ENCODE assay signal across 27 cellular contexts in genomic region chr19:36160821-36161596, GRCh38. TPM values are rescaled to one million over a fixed set of nuclear protein-coding genes. Genes with fewer than 3 reads are reported as not detected.
DNase-seq lines count a peak whose midpoint lies in the region; ATAC-seq, FAIRE-seq and TF ChIP-seq lines count a peak whose summit lies in the region.
"Had no signal": no experiment of that assay in that cellular context is flagged by ENCODE, and none has a peak within 500 bp of the region (broad histone marks: within the 10 kb centered on the region; RNA-seq: fewer than 3 reads in every experiment).

No MANE protein-coding gene starts in this region.

- H3K9me3 ChIP-seq in A549: no peaks in the 10 kb centered on the region
- H3K9me3 ChIP-seq in HUES6 (ENCODE audit: control insufficient read depth, insufficient read depth, low read depth, low read length): no peaks in the 10 kb centered on the region
- H3K9me3 ChIP-seq in keratinocyte (ENCODE audit: control insufficient read depth, low read depth, low read length): no peaks in the 10 kb centered on the region
- H3K9me3 ChIP-seq: body of pancreas, left lung had no signal

- H3K4me2 ChIP-seq in A549 (no peak overlapping the region), keratinocyte (ENCODE audit: control insufficient read depth, extremely low read depth, insufficient read depth, low read depth, low read length) (no peak overlapping the region)

- FAIRE-seq in A549 (lab: Jason Lieb, UNC): no peak
- FAIRE-seq in keratinocyte (lab: Jason Lieb, UNC): no peak
- FAIRE-seq: GM18507 had no signal

- H3K36me3 ChIP-seq in HUES6 (ENCODE audit: control insufficient read depth, insufficient read depth, low read length) (peaks cover 9% of the 10 kb centered on the region; the same call in 1 of the 2 replicates), keratinocyte (ENCODE audit: control insufficient read depth in 2 of 2, extremely low read depth in 1 of 2, insufficient read depth in 2 of 2, low read length in 2 of 2) (peaks cover 6 to 7% of the 10 kb centered on the region in 2 experiments)

- H3K9ac ChIP-seq in HUES6 (ENCODE audit: low read length) (peak overlapping the region; percentile 81), keratinocyte (ENCODE audit: control insufficient read depth, extremely low read depth, insufficient read depth, low read length) (no peak overlapping the region)

- DNase-seq in A549 (ENCODE audit: low read depth in 1 of 2, low spot score in 1 of 2): no peak
- DNase-seq in epithelial cell of esophagus (ENCODE audit: low read depth): peak; percentile 32
- no peak for DNase-seq in keratinocyte (ENCODE audit: low read depth, low spot score)
- DNase-seq in NCI-H82 (lab: John Stamatoyannopoulos, UW): no peak
- no peak for DNase-seq in effector memory CD8-positive, alpha-beta T cell
- DNase-seq: activated CD8-positive, alpha-beta memory T cell treated with anti-CD3 and anti-CD28 coated beads for 24 hours; activated effector memory CD4-positive, alpha-beta T cell treated with anti-CD3 and anti-CD28 coated beads, Interleukin-2, amount 50 U/mL, for 16 hours; activated naive CD8-positive, alpha-beta T cell treated with anti-CD3 and anti-CD28 coated beads, Interleukin-2, amount 50 U/mL, for 24 hours; activated T-cell treated with anti-CD3 and anti-CD28 coated beads, Interleukin-2, amount 50 U/mL, for 1 hour; body of pancreas; DMS79 treated with DMSO at 0.1 percent for 48 hours; erythroblast; foreskin melanocyte; Kasumi-1; left lung; midbrain; MV-4-11; naive thymus-derived CD8-positive, alpha-beta T cell; NCI-H146; NCI-H446 treated with DMSO at 0.1 percent for 48 hours had no signal

- ATAC-seq in A549: peak; percentile 23 to 43; a peak in 4 of 6 replicates
- no peak for ATAC-seq in GM18907 (IDR thresholded peaks at IDR 0.05; ENCODE audit: unreplicated experiment)
- ATAC-seq in effector memory CD8-positive, alpha-beta T cell (replicated peaks): no peak
- no peak for ATAC-seq in HG02970 (IDR thresholded peaks at IDR 0.05; ENCODE audit: low FRiP score, unreplicated experiment)
- ATAC-seq: activated naive CD8-positive, alpha-beta T cell treated with anti-CD3 and anti-CD28 coated beads, Interleukin-2, amount 50 U/mL, for 24 hours; body of pancreas; left lung; naive thymus-derived CD8-positive, alpha-beta T cell had no signal

- no peaks in the 10 kb centered on the region for H4K20me1 ChIP-seq in keratinocyte (ENCODE audit: control insufficient read depth, extremely low read depth, insufficient read depth, low read length)

- H3K9me1 ChIP-seq in keratinocyte (ENCODE audit: control insufficient read depth, extremely low read depth, insufficient read depth, low read length): no peaks in the 10 kb centered on the region

- H3K36me3 Mint-ChIP-seq in effector memory CD8-positive, alpha-beta T cell (ENCODE audit: insufficient read depth): peaks cover 9% of the 10 kb centered on the region

- TF ChIP-seq EP300 in A549 (IDR thresholded peaks at IDR 0.05): no peak

- H3K4me1 Mint-ChIP-seq in effector memory CD8-positive, alpha-beta T cell (ENCODE audit: low read depth in 2 of 2): peaks cover 0 to 2% of the 10 kb centered on the region in 2 donors
- H3K4me1 Mint-ChIP-seq: activated naive CD8-positive, alpha-beta T cell treated with anti-CD3 and anti-CD28 coated beads, Interleukin-2, amount 50 U/mL, for 24 hours; CD14-positive monocyte had no signal

- H3K4me3 Mint-ChIP-seq in effector memory CD8-positive, alpha-beta T cell: no peak overlapping the region
- H3K4me3 Mint-ChIP-seq: activated naive CD8-positive, alpha-beta T cell treated with anti-CD3 and anti-CD28 coated beads, Interleukin-2, amount 50 U/mL, for 24 hours; CD14-positive monocyte; naive thymus-derived CD8-positive, alpha-beta T cell; type B pancreatic cell had no signal

- no peak for TF ChIP-seq POLR2A in A549 (IDR thresholded peaks at IDR 0.05; ENCODE audit: low read length)

- WGBS in A549 (ENCODE audit: missing lambda C conversion rate): 92% methylated on average over 7 of the region's 7 CpGs

- no peaks in the 10 kb centered on the region for H3K27me3 Mint-ChIP-seq in effector memory CD8-positive, alpha-beta T cell
- H3K27me3 Mint-ChIP-seq: activated naive CD8-positive, alpha-beta T cell treated with anti-CD3 and anti-CD28 coated beads, Interleukin-2, amount 50 U/mL, for 24 hours; naive thymus-derived CD8-positive, alpha-beta T cell; type B pancreatic cell had no signal

- peak overlapping the region in 1 of 2 experiments; percentile 20; a peak in 1 of 6 replicates for H3K27ac ChIP-seq in A549
- peak overlapping the region; percentile 77; the same call in 1 of the 2 replicates for H3K27ac ChIP-seq in HUES6 (ENCODE audit: low read depth, low read length)
- peak overlapping the region; percentile 10 for H3K27ac ChIP-seq in keratinocyte (ENCODE audit: control insufficient read depth, insufficient read depth, low read length)
- H3K27ac ChIP-seq: body of pancreas, left lung, skin epidermis had no signal

- TF ChIP-seq CTCF in A549 (IDR thresholded peaks at IDR 0.05) (no peak), epithelial cell of esophagus (IDR thresholded peaks at IDR 0.05; ENCODE audit: insufficient read depth, low read depth, low read length, missing control alignments) (no peak), keratinocyte (optimal IDR thresholded peaks at IDR 0.05 in 1 of 3, IDR thresholded peaks at IDR 0.05 in 1 of 3, conservative IDR thresholded peaks at IDR 0.05 in 1 of 3; ENCODE audit: extremely low read depth in 1 of 3, insufficient read depth in 2 of 3, low read length in 3 of 3) (no peak)

- H3K9me3 Mint-ChIP-seq in effector memory CD8-positive, alpha-beta T cell: no peaks in the 10 kb centered on the region
- H3K9me3 Mint-ChIP-seq: activated naive CD8-positive, alpha-beta T cell treated with anti-CD3 and anti-CD28 coated beads, Interleukin-2, amount 50 U/mL, for 24 hours; naive thymus-derived CD8-positive, alpha-beta T cell; type B pancreatic cell had no signal

- no peaks in the 10 kb centered on the region for H3K4me1 ChIP-seq in A549
- peaks cover 10% of the 10 kb centered on the region for H3K4me1 ChIP-seq in HUES6 (ENCODE audit: control insufficient read depth, insufficient read depth, low read length)
- H3K4me1 ChIP-seq in keratinocyte (ENCODE audit: control insufficient read depth, extremely low read depth, insufficient read depth, low read length): peaks cover 6% of the 10 kb centered on the region
- H3K4me1 ChIP-seq: body of pancreas, left lung had no signal

- POLR2A ChIA-PET in A549 (lab: Yijun Ruan, JAX): no interaction called here

- dilution Hi-C loops in keratinocyte (cut with MboI; ENCODE audit: extremely low pct_ligation_motif_present, low sequenced_read_pairs): no loop called here

- H3K27ac Mint-ChIP-seq in effector memory CD8-positive, alpha-beta T cell: peak overlapping the region in 1 of 2 donors; percentile 48
- H3K27ac Mint-ChIP-seq: activated naive CD8-positive, alpha-beta T cell treated with anti-CD3 and anti-CD28 coated beads, Interleukin-2, amount 50 U/mL, for 24 hours; type B pancreatic cell had no signal

- CTCF ChIA-PET in A549 (lab: Yijun Ruan, JAX): interaction anchor here (0.7 to 2.0 kb wide), 4 partner anchors 9 to 33 kb away, joined by 3 to 7 read pairs (median 4); partner anchors contain the start of gene COX7A1

- H3K27me3 ChIP-seq in HUES6 (ENCODE audit: control insufficient read depth, insufficient read depth, low read length) (no peaks in the 10 kb centered on the region), keratinocyte (ENCODE audit: control insufficient read depth, extremely low read depth, insufficient read depth, low read length) (no peaks in the 10 kb centered on the region)
- H3K27me3 ChIP-seq: body of pancreas, left lung had no signal

- no peaks in the 10 kb centered on the region for H3K79me2 ChIP-seq in keratinocyte (ENCODE audit: control insufficient read depth, insufficient read depth, low read length)

- no peak overlapping the region for H2AFZ ChIP-seq in keratinocyte (ENCODE audit: control insufficient read depth, low read length)

- no peak for TF ChIP-seq RAD21 in A549 (conservative IDR thresholded peaks at IDR 0.05 in 1 of 2, IDR thresholded peaks at IDR 0.05 in 1 of 2)

- H3K4me3 ChIP-seq in A549: no peak overlapping the region
- H3K4me3 ChIP-seq in HUES6 (ENCODE audit: low read depth, low read length): peak overlapping the region; percentile 31; the same call in 1 of the 2 replicates
- no peak overlapping the region for H3K4me3 ChIP-seq in epithelial cell of esophagus (ENCODE audit: low read length)
- no peak overlapping the region for H3K4me3 ChIP-seq in keratinocyte (ENCODE audit: control insufficient read depth in 2 of 3, extremely low read depth in 1 of 3, insufficient read depth in 2 of 3, low read depth in 1 of 3, low read length in 3 of 3)
- H3K4me3 ChIP-seq: body of pancreas, left lung, skin epidermis had no signal

RNA-seq across cellular contexts. Expression of gene COX7A1, which starts 8.8 kb away (rescaled TPM):
- polyA plus RNA-seq in A549 (2011; rRNA removed) (not detected in 2 replicates), A549 (2017; fragmentation: RNase III; extraction: RNeasy Plus Mini Kit Qiagen cat#74134 plus additional on column Dnase treatment) (not detected in 3 replicates), keratinocyte (1.6 to 7.1 TPM (median 2.6 TPM) in 3 replicates)
- not detected in 2 replicates for polyA plus RNA-seq in A549 (2012; cell fraction: cytosol; rRNA removed)
- polyA plus RNA-seq in A549 (2012; cell fraction: nucleus; rRNA removed): not detected in 2 replicates
- polyA minus RNA-seq in A549 (2011; rRNA and poly(A)+ RNA removed): not detected in 2 replicates
- polyA plus RNA-seq in keratinocyte (2011; ENCODE audit: low read depth): 3.0 TPM
- polyA plus RNA-seq in keratinocyte (2011; cell fraction: cytosol; rRNA removed): 3.3 and 49.1 TPM in 2 replicates
- 0.53 and 1.0 TPM in 2 replicates for polyA plus RNA-seq in keratinocyte (2011; cell fraction: nucleus; rRNA removed)
- 6.5 and 34.7 TPM in 2 replicates for polyA plus RNA-seq in keratinocyte (2012; ENCODE audit: low replicate concordance)
- polyA minus RNA-seq in keratinocyte: 0.79 to 2.8 TPM (median 1.8 TPM) in 3 replicates
- 3.6 TPM for polyA minus RNA-seq in keratinocyte (2011; cell fraction: cytosol; rRNA and poly(A)+ RNA removed)
- polyA minus RNA-seq in keratinocyte (2011; cell fraction: nucleus; rRNA and poly(A)+ RNA removed): not detected in 2 replicates
- polyA plus RNA-seq: CD14-positive monocyte; naive thymus-derived CD8-positive, alpha-beta T cell had no signal

RNA-seq across cellular contexts. Expression of gene CAPNS1, which starts 21.1 kb away (rescaled TPM):
- polyA plus RNA-seq in A549 (2011; rRNA removed): 1,014 and 1,236 TPM in 2 replicates
- polyA plus RNA-seq in A549 (2012; cell fraction: cytosol; rRNA removed): 1,125 and 1,682 TPM in 2 replicates
- polyA plus RNA-seq in A549 (2012; cell fraction: nucleus; rRNA removed): 829 and 1,189 TPM in 2 replicates
- 1,540 to 1,639 TPM (median 1,551 TPM) in 3 replicates for polyA plus RNA-seq in A549 (2017; fragmentation: RNase III; extraction: RNeasy Plus Mini Kit Qiagen cat#74134 plus additional on column Dnase treatment)
- polyA minus RNA-seq in A549 (2011; rRNA and poly(A)+ RNA removed): 1,088 and 1,267 TPM in 2 replicates
- 778 to 884 TPM (median 832 TPM) in 3 replicates for polyA plus RNA-seq in keratinocyte
- polyA plus RNA-seq in keratinocyte (2011; ENCODE audit: low read depth): 277 TPM
- polyA plus RNA-seq in keratinocyte (2011; cell fraction: cytosol; rRNA removed): 503 and 570 TPM in 2 replicates
- polyA plus RNA-seq in keratinocyte (2011; cell fraction: nucleus; rRNA removed): 320 and 355 TPM in 2 replicates
- 573 and 1,064 TPM in 2 replicates for polyA plus RNA-seq in keratinocyte (2012; ENCODE audit: low replicate concordance)
- 875 to 1,429 TPM (median 940 TPM) in 3 replicates for polyA minus RNA-seq in keratinocyte
- polyA minus RNA-seq in keratinocyte (2011; cell fraction: cytosol; rRNA and poly(A)+ RNA removed): 664 TPM
- polyA minus RNA-seq in keratinocyte (2011; cell fraction: nucleus; rRNA and poly(A)+ RNA removed): 173 and 211 TPM in 2 replicates

RNA-seq across cellular contexts. Expression of gene TBCB, which starts 45.7 kb away (rescaled TPM):
- polyA plus RNA-seq in A549 (2011; rRNA removed): 384 and 395 TPM in 2 replicates
- polyA plus RNA-seq in A549 (2012; cell fraction: cytosol; rRNA removed): 1,257 and 1,314 TPM in 2 replicates
- polyA plus RNA-seq in A549 (2012; cell fraction: nucleus; rRNA removed): 726 and 838 TPM in 2 replicates
- 352 to 400 TPM (median 397 TPM) in 3 replicates for polyA plus RNA-seq in A549 (2017; fragmentation: RNase III; extraction: RNeasy Plus Mini Kit Qiagen cat#74134 plus additional on column Dnase treatment)
- polyA minus RNA-seq in A549 (2011; rRNA and poly(A)+ RNA removed): 256 and 287 TPM in 2 replicates
- polyA plus RNA-seq in keratinocyte: 179 to 193 TPM (median 183 TPM) in 3 replicates
- polyA plus RNA-seq in keratinocyte (2011; ENCODE audit: low read depth): 27.1 TPM
- 189 and 218 TPM in 2 replicates for polyA plus RNA-seq in keratinocyte (2011; cell fraction: cytosol; rRNA removed)
- polyA plus RNA-seq in keratinocyte (2011; cell fraction: nucleus; rRNA removed): 129 and 137 TPM in 2 replicates
- 150 and 230 TPM in 2 replicates for polyA plus RNA-seq in keratinocyte (2012; ENCODE audit: low replicate concordance)
- polyA minus RNA-seq in keratinocyte: 111 to 205 TPM (median 156 TPM) in 3 replicates
- polyA minus RNA-seq in keratinocyte (2011; cell fraction: cytosol; rRNA and poly(A)+ RNA removed): 167 TPM
- polyA minus RNA-seq in keratinocyte (2011; cell fraction: nucleus; rRNA and poly(A)+ RNA removed): 27.0 and 37.3 TPM in 2 replicates

RNA-seq across cellular contexts. Expression of gene POLR2I, which starts 46.3 kb away (rescaled TPM):
- polyA plus RNA-seq in A549 (2011; rRNA removed) (107 and 123 TPM in 2 replicates), A549 (2017; fragmentation: RNase III; extraction: RNeasy Plus Mini Kit Qiagen cat#74134 plus additional on column Dnase treatment) (264 to 284 TPM (median 277 TPM) in 3 replicates), keratinocyte (31.3 to 63.2 TPM (median 34.3 TPM) in 3 replicates)
- polyA plus RNA-seq in A549 (2012; cell fraction: cytosol; rRNA removed): 490 and 587 TPM in 2 replicates
- polyA plus RNA-seq in A549 (2012; cell fraction: nucleus; rRNA removed): 232 and 242 TPM in 2 replicates
- 379 and 495 TPM in 2 replicates for polyA minus RNA-seq in A549 (2011; rRNA and poly(A)+ RNA removed)
- polyA plus RNA-seq in keratinocyte (2011; ENCODE audit: low read depth): 70.3 TPM
- polyA plus RNA-seq in keratinocyte (2011; cell fraction: cytosol; rRNA removed): 43.2 and 86.9 TPM in 2 replicates
- 12.1 and 14.1 TPM in 2 replicates for polyA plus RNA-seq in keratinocyte (2011; cell fraction: nucleus; rRNA removed)
- polyA plus RNA-seq in keratinocyte (2012; ENCODE audit: low replicate concordance): 130 and 164 TPM in 2 replicates
- polyA minus RNA-seq in keratinocyte: 90.8 to 122 TPM (median 105 TPM) in 3 replicates
- 149 TPM for polyA minus RNA-seq in keratinocyte (2011; cell fraction: cytosol; rRNA and poly(A)+ RNA removed)
- 15.4 and 17.1 TPM in 2 replicates for polyA minus RNA-seq in keratinocyte (2011; cell fraction: nucleus; rRNA and poly(A)+ RNA removed)

RNA-seq across cellular contexts. Expression of gene OVOL3, which starts 50.1 kb away (rescaled TPM):
- polyA plus RNA-seq in A549 (2011; rRNA removed): not detected in 2 replicates
- polyA plus RNA-seq in A549 (2012; cell fraction: cytosol; rRNA removed): 0.43 and 0.70 TPM in 2 replicates
- polyA plus RNA-seq in A549 (2012; cell fraction: nucleus; rRNA removed): 3.4 and 6.1 TPM in 2 replicates
- polyA plus RNA-seq in A549 (2017; fragmentation: RNase III; extraction: RNeasy Plus Mini Kit Qiagen cat#74134 plus additional on column Dnase treatment): 0.14 to 0.63 TPM (median 0.31 TPM) in 3 replicates
- not detected in 2 replicates for polyA minus RNA-seq in A549 (2011; rRNA and poly(A)+ RNA removed)
- not detected in 3 replicates for polyA plus RNA-seq in keratinocyte
- polyA plus RNA-seq in keratinocyte (2011; ENCODE audit: low read depth): not detected
- polyA plus RNA-seq in keratinocyte (2011; cell fraction: cytosol; rRNA removed): not detected in 2 replicates
- polyA plus RNA-seq in keratinocyte (2011; cell fraction: nucleus; rRNA removed): not detected in 2 replicates
- polyA plus RNA-seq in keratinocyte (2012; ENCODE audit: low replicate concordance): not detected in 2 replicates
- polyA minus RNA-seq in keratinocyte: not detected in 3 replicates
- polyA minus RNA-seq in keratinocyte (2011; cell fraction: cytosol; rRNA and poly(A)+ RNA removed): not detected
- polyA minus RNA-seq in keratinocyte (2011; cell fraction: nucleus; rRNA and poly(A)+ RNA removed): not detected in 2 replicates
- polyA plus RNA-seq: CD14-positive monocyte; naive thymus-derived CD8-positive, alpha-beta T cell had no signal

Comparison
In these comparisons a context has a peak if more than half of its experiments do, and no peak if none do; other contexts are left out.
1. ATAC-seq: peak in A549 (2 of 2); none in GM18907 (single experiment), effector memory CD8-positive, alpha-beta T cell (single experiment) and HG02970 (single experiment).